ENCODE assay signal across 16 cellular contexts in the genomic region with DNA sequence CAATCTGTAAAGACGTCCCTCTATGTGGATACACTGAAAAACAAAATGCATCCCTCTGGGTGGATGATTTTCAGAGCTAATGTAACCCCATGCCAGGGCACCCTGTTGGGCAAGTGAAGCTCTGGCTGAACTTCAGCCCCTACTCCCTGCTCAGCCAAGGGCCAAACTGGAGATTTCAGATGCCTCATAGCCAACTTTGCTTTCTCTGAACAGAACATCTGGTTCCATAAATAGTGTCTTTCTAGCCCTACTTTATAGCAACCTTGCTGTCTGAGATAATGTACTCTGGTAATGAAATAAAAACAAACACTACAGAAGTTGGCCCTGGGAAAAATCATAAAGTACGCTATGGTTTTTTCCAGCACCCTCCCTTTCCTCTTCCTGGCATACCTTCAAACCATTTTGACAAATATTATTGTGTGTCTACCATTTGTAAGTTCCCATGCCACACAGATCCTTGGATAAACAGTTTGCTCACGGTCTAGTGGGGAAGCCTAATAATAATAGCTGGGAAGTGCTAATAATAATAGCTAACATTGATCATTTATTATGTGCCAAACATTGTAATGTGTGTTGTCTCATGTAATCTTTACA. TPM values are rescaled to one million over a fixed set of nuclear protein-coding genes. Genes with fewer than 3 reads are reported as not detected.
DNase-seq lines count a peak whose midpoint lies in the region; ATAC-seq and TF ChIP-seq lines count a peak whose summit lies in the region.
"Had no signal": no experiment of that assay in that cellular context is flagged by ENCODE, and none has a peak within 500 bp of the region (broad histone marks: within the 10 kb centered on the region; RNA-seq: fewer than 3 reads in every experiment).

No MANE protein-coding gene starts in this region.

- TF ChIP-seq CTCF in activated B cell treated with CpG ODN at 0.5 μM for 24 hours (IDR thresholded peaks at IDR 0.05) (no peak), esophagus muscularis mucosa (IDR thresholded peaks at IDR 0.05) (no peak), WTC11 (IDR thresholded peaks at IDR 0.05) (no peak)

- H3K9me3 Mint-ChIP-seq in T-helper 2 cell treated with Interferon-gamma antibody and Interleukin-4, amounts not matched to agents 5 μg/mL and 100 μg/mL, for 36 hours = peaks cover 4% of the 10 kb centered on the region
- H3K9me3 Mint-ChIP-seq in activated B cell treated with CpG ODN at 0.5 μM for 24 hours (no peaks in the 10 kb centered on the region), WTC11 (no peaks in the 10 kb centered on the region), T-cell (no peaks in the 10 kb centered on the region)
- H3K9me3 Mint-ChIP-seq: effector memory CD8-positive, alpha-beta T cell had no signal

- H3K4me1 ChIP-seq in esophagus muscularis mucosa (peaks cover 16 to 64% (median 60%) of the 10 kb centered on the region in 4 donors), stomach smooth muscle (ENCODE audit: control insufficient read depth, insufficient read depth, low read length) (peaks cover 19% of the 10 kb centered on the region)

- no peak for DNase-seq in T-helper 2 cell treated with Interferon-gamma antibody and Interleukin-4, amounts not matched to agents 5 μg/mL and 100 μg/mL, for 36 hours (ENCODE audit: low spot score)
- no peak for DNase-seq in T-helper 2 cell
- DNase-seq in activated B cell treated with CpG ODN at 0.5 μM for 24 hours = no peak
- no peak for DNase-seq in esophagus muscularis mucosa (ENCODE audit: extremely low spot score)
- no peak for DNase-seq in WTC11 (ENCODE audit: low spot score)
- DNase-seq in T-cell = no peak
- DNase-seq in G401 (ENCODE audit: low spot score) = no peak
- DNase-seq: 8988T; effector memory CD8-positive, alpha-beta T cell; KG1; NCI-H146; NCI-H524; substantia nigra; T1000 had no signal

- H3K9me3 ChIP-seq in esophagus muscularis mucosa (no peaks in the 10 kb centered on the region), stomach smooth muscle (ENCODE audit: control insufficient read depth in 2 of 2, low read length in 2 of 2) (no peaks in the 10 kb centered on the region)

- peak overlapping the region; percentile 75 to 88 (median 85) for H3K27ac ChIP-seq in esophagus muscularis mucosa (replicated peaks in 1 of 4)
- peak overlapping the region; percentile 4 for H3K27ac ChIP-seq in stomach smooth muscle (ENCODE audit: low read length)

- H3K36me3 ChIP-seq in esophagus muscularis mucosa (no peaks in the 10 kb centered on the region), stomach smooth muscle (ENCODE audit: control insufficient read depth in 2 of 2, insufficient read depth in 2 of 2, low read length in 2 of 2) (no peaks in the 10 kb centered on the region)

- no peak for TF ChIP-seq EP300 in esophagus muscularis mucosa (IDR thresholded peaks at IDR 0.05)

- no peak overlapping the region for H3K4me3 ChIP-seq in esophagus muscularis mucosa
- H3K4me3 ChIP-seq in stomach smooth muscle (ENCODE audit: low read length in 2 of 2) = peak overlapping the region in 1 of 2 donors; percentile 15

- POLR2A ChIA-PET in activated B cell treated with CpG ODN at 0.5 μM for 24 hours (lab: Charles Lee) (interaction anchor here (1.0 to 8.7 kb wide), 10 partner anchors 9 to 106 kb away, joined by 3 to 572 read pairs (median 128); a partner anchor contains a TSS), WTC11 (lab: Charles Lee) (no interaction called here), T-cell (lab: Charles Lee) (no interaction called here)

- no peaks in the 10 kb centered on the region for H3K27me3 ChIP-seq in esophagus muscularis mucosa
- no peaks in the 10 kb centered on the region for H3K27me3 ChIP-seq in stomach smooth muscle (ENCODE audit: control insufficient read depth in 1 of 2, insufficient read depth in 2 of 2, low read length in 2 of 2)

- ATAC-seq in activated B cell treated with CpG ODN at 0.5 μM for 24 hours (ENCODE audit: low read depth) (no peak), WTC11 (no peak), T-cell (replicated peaks in 1 of 4) (no peak)
- ATAC-seq: effector memory CD8-positive, alpha-beta T cell; sciatic nerve had no signal

- peak overlapping the region; percentile 26 for H3K27ac Mint-ChIP-seq in T-helper 2 cell treated with Interferon-gamma antibody and Interleukin-4, amounts not matched to agents 5 μg/mL and 100 μg/mL, for 36 hours
- H3K27ac Mint-ChIP-seq in activated B cell treated with CpG ODN at 0.5 μM for 24 hours (peak overlapping the region; percentile 95), WTC11 (no peak overlapping the region), T-cell (no peak overlapping the region)

- H3K9ac ChIP-seq in stomach smooth muscle (ENCODE audit: low read length in 2 of 2) = no peak overlapping the region

- H3K4me3 Mint-ChIP-seq in T-helper 2 cell treated with Interferon-gamma antibody and Interleukin-4, amounts not matched to agents 5 μg/mL and 100 μg/mL, for 36 hours = peak overlapping the region; percentile 15
- peak overlapping the region; percentile 65 for H3K4me3 Mint-ChIP-seq in activated B cell treated with CpG ODN at 0.5 μM for 24 hours
- no peak overlapping the region for H3K4me3 Mint-ChIP-seq in WTC11
- H3K4me3 Mint-ChIP-seq in T-cell = no peak overlapping the region
- H3K4me3 Mint-ChIP-seq: effector memory CD8-positive, alpha-beta T cell had no signal

- no peak for TF ChIP-seq POLR2A in esophagus muscularis mucosa (IDR thresholded peaks at IDR 0.05; ENCODE audit: low read depth)

- CTCF ChIA-PET in activated B cell treated with CpG ODN at 0.5 μM for 24 hours (lab: Charles Lee) = interaction anchor here (1.1 to 8.3 kb wide), 7 partner anchors 24 to 106 kb away, joined by 3 to 82 read pairs (median 7); a partner anchor contains a TSS
- CTCF ChIA-PET in WTC11 (lab: Charles Lee) = interaction anchor here (0.8 kb wide), 1 partner anchor 65 kb away, joined by 5 read pairs; a partner anchor contains a TSS
- CTCF ChIA-PET in T-cell (lab: Charles Lee) = no interaction called here

- in situ Hi-C loops in G401 (cut with HindIII; ENCODE audit: low sequenced_read_pairs) = no loop called here

- intact Hi-C loops in activated B cell treated with CpG ODN at 0.5 μM for 24 hours (cut with micrococcal nuclease) (no loop called here), esophagus muscularis mucosa (cut with DNase I) (loop anchor here (5.0 kb wide), 1 partner anchor 83 kb away; no protein-coding TSS in a partner anchor)

- peaks cover 14% of the 10 kb centered on the region for H3K36me3 Mint-ChIP-seq in T-helper 2 cell treated with Interferon-gamma antibody and Interleukin-4, amounts not matched to agents 5 μg/mL and 100 μg/mL, for 36 hours (ENCODE audit: low read depth)
- H3K36me3 Mint-ChIP-seq in activated B cell treated with CpG ODN at 0.5 μM for 24 hours (ENCODE audit: low read depth) = peaks cover 46% of the 10 kb centered on the region
- no peaks in the 10 kb centered on the region for H3K36me3 Mint-ChIP-seq in WTC11
- no peaks in the 10 kb centered on the region for H3K36me3 Mint-ChIP-seq in T-cell

- WGBS in esophagus muscularis mucosa = 46% methylated on average over 3 of the region's 3 CpGs

- H3K4me1 Mint-ChIP-seq in T-helper 2 cell treated with Interferon-gamma antibody and Interleukin-4, amounts not matched to agents 5 μg/mL and 100 μg/mL, for 36 hours (ENCODE audit: low read depth) = peaks cover 40% of the 10 kb centered on the region
- H3K4me1 Mint-ChIP-seq in activated B cell treated with CpG ODN at 0.5 μM for 24 hours = peaks cover 91% of the 10 kb centered on the region
- peaks cover 21% of the 10 kb centered on the region for H3K4me1 Mint-ChIP-seq in WTC11
- peaks cover 26 to 32% (median 31%) of the 10 kb centered on the region in 3 donors for H3K4me1 Mint-ChIP-seq in T-cell

- peaks cover 4% of the 10 kb centered on the region for H3K27me3 Mint-ChIP-seq in T-helper 2 cell treated with Interferon-gamma antibody and Interleukin-4, amounts not matched to agents 5 μg/mL and 100 μg/mL, for 36 hours (ENCODE audit: low read depth)
- no peaks in the 10 kb centered on the region for H3K27me3 Mint-ChIP-seq in activated B cell treated with CpG ODN at 0.5 μM for 24 hours
- H3K27me3 Mint-ChIP-seq in WTC11 (ENCODE audit: low read depth) = peaks cover 19% of the 10 kb centered on the region
- peaks cover 14 to 19% of the 10 kb centered on the region in 2 donors for H3K27me3 Mint-ChIP-seq in T-cell

TF ChIP-seq in WTC11, 78 proteins besides CTCF, POLR2A, EP300 and RAD21 (continues in another document):
- TF ChIP-seq, protein P1, sequence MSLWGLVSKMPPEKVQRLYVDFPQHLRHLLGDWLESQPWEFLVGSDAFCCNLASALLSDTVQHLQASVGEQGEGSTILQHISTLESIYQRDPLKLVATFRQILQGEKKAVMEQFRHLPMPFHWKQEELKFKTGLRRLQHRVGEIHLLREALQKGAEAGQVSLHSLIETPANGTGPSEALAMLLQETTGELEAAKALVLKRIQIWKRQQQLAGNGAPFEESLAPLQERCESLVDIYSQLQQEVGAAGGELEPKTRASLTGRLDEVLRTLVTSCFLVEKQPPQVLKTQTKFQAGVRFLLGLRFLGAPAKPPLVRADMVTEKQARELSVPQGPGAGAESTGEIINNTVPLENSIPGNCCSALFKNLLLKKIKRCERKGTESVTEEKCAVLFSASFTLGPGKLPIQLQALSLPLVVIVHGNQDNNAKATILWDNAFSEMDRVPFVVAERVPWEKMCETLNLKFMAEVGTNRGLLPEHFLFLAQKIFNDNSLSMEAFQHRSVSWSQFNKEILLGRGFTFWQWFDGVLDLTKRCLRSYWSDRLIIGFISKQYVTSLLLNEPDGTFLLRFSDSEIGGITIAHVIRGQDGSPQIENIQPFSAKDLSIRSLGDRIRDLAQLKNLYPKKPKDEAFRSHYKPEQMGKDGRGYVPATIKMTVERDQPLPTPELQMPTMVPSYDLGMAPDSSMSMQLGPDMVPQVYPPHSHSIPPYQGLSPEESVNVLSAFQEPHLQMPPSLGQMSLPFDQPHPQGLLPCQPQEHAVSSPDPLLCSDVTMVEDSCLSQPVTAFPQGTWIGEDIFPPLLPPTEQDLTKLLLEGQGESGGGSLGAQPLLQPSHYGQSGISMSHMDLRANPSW (CRISPR knock-in tag; conservative IDR thresholded peaks at IDR 0.05; ENCODE audit: low read depth) = no peak
- TF ChIP-seq, protein P2, sequence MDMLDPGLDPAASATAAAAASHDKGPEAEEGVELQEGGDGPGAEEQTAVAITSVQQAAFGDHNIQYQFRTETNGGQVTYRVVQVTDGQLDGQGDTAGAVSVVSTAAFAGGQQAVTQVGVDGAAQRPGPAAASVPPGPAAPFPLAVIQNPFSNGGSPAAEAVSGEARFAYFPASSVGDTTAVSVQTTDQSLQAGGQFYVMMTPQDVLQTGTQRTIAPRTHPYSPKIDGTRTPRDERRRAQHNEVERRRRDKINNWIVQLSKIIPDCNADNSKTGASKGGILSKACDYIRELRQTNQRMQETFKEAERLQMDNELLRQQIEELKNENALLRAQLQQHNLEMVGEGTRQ (CRISPR knock-in tag; IDR thresholded peaks at IDR 0.05) = no peak

RNA-seq across cellular contexts. Expression of a gene that starts 3.4 kb away (rescaled TPM):
- 187 TPM in 2 replicates for total RNA-seq in activated B cell treated with CpG ODN at 0.5 μM for 24 hours
- 10 to 100 TPM; 27.3 to 33.4 (median 31.4) TPM for total RNA-seq in esophagus muscularis mucosa
- total RNA-seq in WTC11 (2021) = 1.9 to 2.8 TPM (median 2.3 TPM) in 3 replicates
- 1 to 10 TPM; 1.5 to 4.6 (median 1.9) TPM for total RNA-seq in T-cell
- total RNA-seq in G401 (2014; rRNA removed; shearing (Covaris generic)) = not detected in 2 replicates

Comparison
In these comparisons a context has a peak if more than half of its experiments do, and no peak if none do; other contexts are left out.
1. H3K27ac Mint-ChIP-seq: peak in T-helper 2 cell treated with Interferon-gamma antibody and Interleukin-4, amounts not matched to agents 5 μg/mL and 100 μg/mL, for 36 hours (single experiment) and activated B cell treated with CpG ODN at 0.5 μM for 24 hours (single experiment); none in WTC11 (single experiment) and T-cell (0 of 2).
2. H3K4me3 Mint-ChIP-seq: peak in T-helper 2 cell treated with Interferon-gamma antibody and Interleukin-4, amounts not matched to agents 5 μg/mL and 100 μg/mL, for 36 hours (single experiment) and activated B cell treated with CpG ODN at 0.5 μM for 24 hours (single experiment); none in WTC11 (single experiment) and T-cell (0 of 3).
3. CTCF ChIA-PET loops: an anchor here in activated B cell treated with CpG ODN at 0.5 μM for 24 hours (1.1 to 8.3 kb wide) and WTC11 (0.8 kb wide); none called in T-cell.